16 cellular contexts compared by ENCODE assay signal in genomic region chrX:48920713-48921104, GRCh38. TPM values are rescaled to one million over a fixed set of nuclear protein-coding genes. Genes with fewer than 3 reads are reported as not detected.
DNase-seq lines count a peak whose midpoint lies in the region; ATAC-seq, FAIRE-seq and TF ChIP-seq lines count a peak whose summit lies in the region.
"Had no signal": no experiment of that assay in that cellular context is flagged by ENCODE, and none has a peak within 500 bp of the region (broad histone marks: within the 10 kb centered on the region; RNA-seq: fewer than 3 reads in every experiment).

No MANE protein-coding gene starts in this region.

- no peaks in the 10 kb centered on the region for H3K27me3 Mint-ChIP-seq in activated CD4-positive, alpha-beta T cell treated with anti-CD3 and anti-CD28 coated beads, Interleukin-2, amount 10 ng/mL, durations not matched to agents 7 days and 5 days
- H3K27me3 Mint-ChIP-seq in endodermal cell (ENCODE audit: insufficient read depth), result no peaks in the 10 kb centered on the region
- H3K27me3 Mint-ChIP-seq in stimulated activated naive B cell treated with anti-CD40 and anti-IgM and Interleukin-4, amounts not matched to agents 10 μg/mL and 1 μg/mL and 100 μg/mL, for 72 hours, result peaks cover 0 to 3% of the 10 kb centered on the region in 2 donors
- H3K27me3 Mint-ChIP-seq in type B pancreatic cell, result no peaks in the 10 kb centered on the region

- H3K4me3 ChIP-seq in endodermal cell (ENCODE audit: low read length), result no peak overlapping the region
- H3K4me3 ChIP-seq: A549, cardiac muscle cell, testis had no signal

- POLR2A ChIA-PET in activated CD4-positive, alpha-beta T cell treated with anti-CD3 and anti-CD28 coated beads, Interleukin-2, amount 10 ng/mL, durations not matched to agents 7 days and 5 days (lab: Charles Lee), result interaction anchor here (1.0 kb wide), 1 partner anchor 17 kb away, joined by 3 read pairs; no protein-coding TSS in a partner anchor
- POLR2A ChIA-PET in RWPE1 (lab: Yijun Ruan, JAX; ENCODE audit: low non-redundant PET), result no interaction called here

- H3K27me3 ChIP-seq in endodermal cell (ENCODE audit: control insufficient read depth, insufficient read depth, low read length, poor library complexity, severe bottlenecking), result no peaks in the 10 kb centered on the region
- H3K27me3 ChIP-seq: cardiac muscle cell, testis had no signal

- CTCF ChIA-PET in activated CD4-positive, alpha-beta T cell treated with anti-CD3 and anti-CD28 coated beads, Interleukin-2, amount 10 ng/mL, durations not matched to agents 7 days and 5 days (lab: Charles Lee), result interaction anchor here (1.4 to 4.8 kb wide), 2 partner anchors 9 to 18 kb away, joined by 3 to 16 read pairs; no protein-coding TSS in a partner anchor
- CTCF ChIA-PET in RWPE1 (lab: Yijun Ruan, JAX), result interaction anchor here (0.6 kb wide), 1 partner anchor 97 kb away, joined by 3 read pairs; no protein-coding TSS in a partner anchor

- H3K9me3 ChIP-seq in endodermal cell (ENCODE audit: control insufficient read depth, low read length), result no peaks in the 10 kb centered on the region
- H3K9me3 ChIP-seq: A549, testis had no signal

- no peaks in the 10 kb centered on the region for H3K4me1 ChIP-seq in endodermal cell (ENCODE audit: control insufficient read depth, insufficient read depth, low read length)

- peak overlapping the region; percentile 99 for H3K4me3 Mint-ChIP-seq in activated CD4-positive, alpha-beta T cell treated with anti-CD3 and anti-CD28 coated beads, Interleukin-2, amount 10 ng/mL, durations not matched to agents 7 days and 5 days
- peak overlapping the region; percentile 90 for H3K4me3 Mint-ChIP-seq in endodermal cell
- no peak overlapping the region for H3K4me3 Mint-ChIP-seq in stimulated activated naive B cell treated with anti-CD40 and anti-IgM and Interleukin-4, amounts not matched to agents 10 μg/mL and 1 μg/mL and 100 μg/mL, for 72 hours
- no peak overlapping the region for H3K4me3 Mint-ChIP-seq in type B pancreatic cell

- H3K4me1 Mint-ChIP-seq in activated CD4-positive, alpha-beta T cell treated with anti-CD3 and anti-CD28 coated beads, Interleukin-2, amount 10 ng/mL, durations not matched to agents 7 days and 5 days, result peaks cover 46% of the 10 kb centered on the region
- H3K4me1 Mint-ChIP-seq in endodermal cell, result peaks cover 20% of the 10 kb centered on the region
- H3K4me1 Mint-ChIP-seq in stimulated activated naive B cell treated with anti-CD40 and anti-IgM and Interleukin-4, amounts not matched to agents 10 μg/mL and 1 μg/mL and 100 μg/mL, for 72 hours, result peaks cover 30 to 39% of the 10 kb centered on the region in 2 donors
- H3K4me1 Mint-ChIP-seq in type B pancreatic cell (ENCODE audit: unreplicated experiment), result peaks cover 17% of the 10 kb centered on the region

- H3K9ac ChIP-seq in endodermal cell (ENCODE audit: extremely low read depth, low read length, poor library complexity, severe bottlenecking), result no peak overlapping the region

- peaks cover 17% of the 10 kb centered on the region for H3K36me3 ChIP-seq in endodermal cell (ENCODE audit: control insufficient read depth, insufficient read depth, low read length)
- H3K36me3 ChIP-seq: cardiac muscle cell had no signal

- DNase-seq in activated CD4-positive, alpha-beta T cell treated with anti-CD3 and anti-CD28 coated beads, Interleukin-2, amount 10 ng/mL, durations not matched to agents 7 days and 5 days, result no peak
- no peak for DNase-seq in activated CD4-positive, alpha-beta T cell treated with anti-CD3 and anti-CD28 coated beads for 1 hour
- no peak for DNase-seq in RWPE1 (ENCODE audit: low spot score)
- peak; percentile 65 for DNase-seq in endodermal cell
- no peak for DNase-seq in stimulated activated naive B cell treated with anti-CD40 and anti-IgM and Interleukin-4, amounts not matched to agents 10 μg/mL and 1 μg/mL and 100 μg/mL, for 72 hours
- no peak for DNase-seq in type B pancreatic cell (ENCODE audit: extremely low spot score, unreplicated experiment)
- no peak for DNase-seq in RCC 7860 (ENCODE audit: low spot score)
- DNase-seq: left cardiac atrium, NCI-H187 treated with DMSO at 0.1 percent for 48 hours, NCI-H69, SIG-M5, testis, WERI-Rb-1 had no signal

- no peaks in the 10 kb centered on the region for H3K9me3 Mint-ChIP-seq in activated CD4-positive, alpha-beta T cell treated with anti-CD3 and anti-CD28 coated beads, Interleukin-2, amount 10 ng/mL, durations not matched to agents 7 days and 5 days
- H3K9me3 Mint-ChIP-seq in endodermal cell (peaks cover 54% of the 10 kb centered on the region), type B pancreatic cell (no peaks in the 10 kb centered on the region)
- H3K9me3 Mint-ChIP-seq in stimulated activated naive B cell treated with anti-CD40 and anti-IgM and Interleukin-4, amounts not matched to agents 10 μg/mL and 1 μg/mL and 100 μg/mL, for 72 hours, result no peaks in the 10 kb centered on the region

- ATAC-seq in stimulated activated naive B cell treated with anti-CD40 and anti-IgM and Interleukin-4, amounts not matched to agents 10 μg/mL and 1 μg/mL and 100 μg/mL, for 72 hours (replicated peaks), result no peak
- ATAC-seq in GM18858 (IDR thresholded peaks at IDR 0.05; ENCODE audit: unreplicated experiment), result no peak
- ATAC-seq: A549, left cardiac atrium had no signal

- TF ChIP-seq CTCF in RWPE1 (conservative IDR thresholded peaks at IDR 0.05; ENCODE audit: low read depth) (no peak), endodermal cell (conservative IDR thresholded peaks at IDR 0.05) (no peak), type B pancreatic cell (conservative IDR thresholded peaks at IDR 0.05) (no peak)

- H3K27ac ChIP-seq in RWPE1, result peak overlapping the region; percentile 85; the same call in 1 of the 2 replicates
- no peak overlapping the region for H3K27ac ChIP-seq in endodermal cell (ENCODE audit: low read depth, low read length)
- H3K27ac ChIP-seq: A549, cardiac muscle cell, testis, WERI-Rb-1 had no signal

- 58 to 80% methylated on average over 2 of the region's 4 CpGs for WGBS in endodermal cell (ENCODE audit: insufficient coverage in 1 of 2, insufficient read length in 1 of 2), 2 experiments

- no peak for FAIRE-seq in RCC 7860 (lab: Jason Lieb, UNC)

- peak overlapping the region; percentile 98 for H3K27ac Mint-ChIP-seq in activated CD4-positive, alpha-beta T cell treated with anti-CD3 and anti-CD28 coated beads, Interleukin-2, amount 10 ng/mL, durations not matched to agents 7 days and 5 days
- H3K27ac Mint-ChIP-seq in endodermal cell (peak overlapping the region; percentile 98), type B pancreatic cell (no peak overlapping the region)
- peak overlapping the region; percentile 96 for H3K27ac Mint-ChIP-seq in stimulated activated naive B cell treated with anti-CD40 and anti-IgM and Interleukin-4, amounts not matched to agents 10 μg/mL and 1 μg/mL and 100 μg/mL, for 72 hours

- H3K36me3 Mint-ChIP-seq in activated CD4-positive, alpha-beta T cell treated with anti-CD3 and anti-CD28 coated beads, Interleukin-2, amount 10 ng/mL, durations not matched to agents 7 days and 5 days (ENCODE audit: low read depth), result peaks cover 48% of the 10 kb centered on the region
- H3K36me3 Mint-ChIP-seq in endodermal cell (ENCODE audit: low read depth) (peaks cover 43% of the 10 kb centered on the region), type B pancreatic cell (peaks cover 7% of the 10 kb centered on the region)
- H3K36me3 Mint-ChIP-seq in stimulated activated naive B cell treated with anti-CD40 and anti-IgM and Interleukin-4, amounts not matched to agents 10 μg/mL and 1 μg/mL and 100 μg/mL, for 72 hours, result peaks cover 34 to 35% of the 10 kb centered on the region in 2 donors

RNA-seq across cellular contexts. Expression of gene PIM2, which starts 1.9 kb away (rescaled TPM):
- 100 to 1,000 TPM; 152 to 154 TPM for total RNA-seq in activated CD4-positive, alpha-beta T cell treated with anti-CD3 and anti-CD28 coated beads, Interleukin-2, amount 10 ng/mL, durations not matched to agents 7 days and 5 days
- total RNA-seq in endodermal cell (10 to 100 TPM; 26.2 to 94.0 TPM), type B pancreatic cell (ENCODE audit: low replicate concordance) (9.3 and 11.5 TPM in 2 replicates)
- 17.8 TPM for polyA plus RNA-seq in endodermal cell (2013, experiment 1 of 2)
- 16.2 TPM for polyA plus RNA-seq in endodermal cell (2013, experiment 2 of 2)

RNA-seq across cellular contexts. Expression of gene SLC35A2, which starts 9.3 kb away (rescaled TPM):
- 10 to 100 TPM; 14.0 to 16.8 TPM for total RNA-seq in activated CD4-positive, alpha-beta T cell treated with anti-CD3 and anti-CD28 coated beads, Interleukin-2, amount 10 ng/mL, durations not matched to agents 7 days and 5 days
- total RNA-seq in endodermal cell, result 10 to 100 TPM; 22.8 to 24.7 TPM
- polyA plus RNA-seq in endodermal cell (2013, experiment 1 of 2), result 14.2 TPM
- 17.5 TPM for polyA plus RNA-seq in endodermal cell (2013, experiment 2 of 2)
- 33.3 and 79.0 TPM in 2 replicates for total RNA-seq in type B pancreatic cell (ENCODE audit: low replicate concordance)

RNA-seq across cellular contexts. Expression of gene PQBP1, which starts 23.0 kb away (rescaled TPM):
- 10 to 100 TPM; 69.4 to 77.6 TPM for total RNA-seq in activated CD4-positive, alpha-beta T cell treated with anti-CD3 and anti-CD28 coated beads, Interleukin-2, amount 10 ng/mL, durations not matched to agents 7 days and 5 days
- 10 to 100 TPM; 46.6 to 69.0 TPM for total RNA-seq in endodermal cell
- polyA plus RNA-seq in endodermal cell (2013, experiment 1 of 2), result 57.8 TPM
- polyA plus RNA-seq in endodermal cell (2013, experiment 2 of 2), result 51.3 TPM
- 58.6 and 77.9 TPM in 2 replicates for total RNA-seq in type B pancreatic cell (ENCODE audit: low replicate concordance)

RNA-seq across cellular contexts. Expression of gene TIMM17B, which starts 23.1 kb away (rescaled TPM):
- total RNA-seq in activated CD4-positive, alpha-beta T cell treated with anti-CD3 and anti-CD28 coated beads, Interleukin-2, amount 10 ng/mL, durations not matched to agents 7 days and 5 days, result 10 to 100 TPM; 39.9 to 45.8 TPM
- total RNA-seq in endodermal cell (10 to 100 TPM; 78.6 to 83.3 TPM), type B pancreatic cell (ENCODE audit: low replicate concordance) (64.4 and 77.4 TPM in 2 replicates)
- 76.0 TPM for polyA plus RNA-seq in endodermal cell (2013, experiment 1 of 2)
- 62.0 TPM for polyA plus RNA-seq in endodermal cell (2013, experiment 2 of 2)

RNA-seq across cellular contexts. Expression of gene OTUD5, which starts 36.7 kb away (rescaled TPM):
- total RNA-seq in activated CD4-positive, alpha-beta T cell treated with anti-CD3 and anti-CD28 coated beads, Interleukin-2, amount 10 ng/mL, durations not matched to agents 7 days and 5 days, result 10 to 100 TPM; 49.0 to 54.1 TPM
- total RNA-seq in endodermal cell, result 10 to 100 TPM; 50.3 to 56.5 TPM
- polyA plus RNA-seq in endodermal cell (2013, experiment 1 of 2), result 41.2 TPM
- 40.7 TPM for polyA plus RNA-seq in endodermal cell (2013, experiment 2 of 2)
- total RNA-seq in type B pancreatic cell (ENCODE audit: low replicate concordance), result 49.5 and 53.1 TPM in 2 replicates

Comparison
In these comparisons a context has a peak if more than half of its experiments do, and no peak if none do; other contexts are left out.
1. H3K4me3 Mint-ChIP-seq: peak in activated CD4-positive, alpha-beta T cell treated with anti-CD3 and anti-CD28 coated beads, Interleukin-2, amount 10 ng/mL, durations not matched to agents 7 days and 5 days (single experiment) and endodermal cell (single experiment); none in stimulated activated naive B cell treated with anti-CD40 and anti-IgM and Interleukin-4, amounts not matched to agents 10 μg/mL and 1 μg/mL and 100 μg/mL, for 72 hours (0 of 2) and type B pancreatic cell (single experiment).